8 cellular contexts compared by ENCODE assay signal in genomic region chr3:128727485-128727884, GRCh38. TPM values are rescaled to one million over a fixed set of nuclear protein-coding genes. Genes with fewer than 3 reads are reported as not detected.
DNase-seq lines count a peak whose midpoint lies in the region; ATAC-seq and TF ChIP-seq lines count a peak whose summit lies in the region.

No MANE protein-coding gene starts in this region.

- peak; percentile 60 for DNase-seq in activated CD4-positive, alpha-beta T cell treated with anti-CD3 and anti-CD28 coated beads, Interleukin-2, amount 10 ng/mL, durations not matched to agents 24 days and 14 days
- DNase-seq in activated CD4-positive, alpha-beta T cell treated with anti-CD3 and anti-CD28 coated beads for 4 hours, result no peak
- DNase-seq in adrenal gland (no peak), left lung (no peak), testis (no peak), SHP77 treated with DMSO at 0.1 percent for 48 hours (lab: John Stamatoyannopoulos, UW) (no peak), caudate nucleus (lab: John Stamatoyannopoulos, UW) (no peak), SK-N-DZ (ENCODE audit: low spot score) (no peak)

- peak overlapping the region; percentile 92 for H3K4me3 Mint-ChIP-seq in activated CD4-positive, alpha-beta T cell treated with anti-CD3 and anti-CD28 coated beads, Interleukin-2, amount 10 ng/mL, durations not matched to agents 24 days and 14 days

- TF ChIP-seq CTCF in adrenal gland (IDR thresholded peaks at IDR 0.05), result no peak
- TF ChIP-seq CTCF in left lung (IDR thresholded peaks at IDR 0.05), result no peak
- TF ChIP-seq CTCF in testis (IDR thresholded peaks at IDR 0.05), result no peak

- H3K27me3 Mint-ChIP-seq in activated CD4-positive, alpha-beta T cell treated with anti-CD3 and anti-CD28 coated beads, Interleukin-2, amount 10 ng/mL, durations not matched to agents 24 days and 14 days, result peaks cover 2% of the 10 kb centered on the region

- H3K9me3 ChIP-seq in adrenal gland (replicated peaks in 1 of 3) (no peaks in the 10 kb centered on the region), left lung (no peaks in the 10 kb centered on the region), testis (no peaks in the 10 kb centered on the region)

- no peak overlapping the region for H3K27ac Mint-ChIP-seq in activated CD4-positive, alpha-beta T cell treated with anti-CD3 and anti-CD28 coated beads, Interleukin-2, amount 10 ng/mL, durations not matched to agents 24 days and 14 days

- H3K27me3 ChIP-seq in adrenal gland, result no peaks in the 10 kb centered on the region
- no peaks in the 10 kb centered on the region for H3K27me3 ChIP-seq in left lung
- H3K27me3 ChIP-seq in testis, result no peaks in the 10 kb centered on the region

- WGBS in adrenal gland, 4 donors, result 22 to 54% (median 33%) methylated on average over 6 of the region's 6 CpGs
- WGBS in testis, 2 donors, result 19 to 23% methylated on average over 6 of the region's 6 CpGs

- H3K4me1 Mint-ChIP-seq in activated CD4-positive, alpha-beta T cell treated with anti-CD3 and anti-CD28 coated beads, Interleukin-2, amount 10 ng/mL, durations not matched to agents 24 days and 14 days, result peaks cover 48% of the 10 kb centered on the region

- no peaks in the 10 kb centered on the region for H3K9me3 Mint-ChIP-seq in activated CD4-positive, alpha-beta T cell treated with anti-CD3 and anti-CD28 coated beads, Interleukin-2, amount 10 ng/mL, durations not matched to agents 24 days and 14 days

- H3K4me3 ChIP-seq in adrenal gland (peak overlapping the region in 2 of 4 donors; percentile 91 to 97), left lung (peak overlapping the region; percentile 84 to 95), testis (peak overlapping the region; percentile 99 to 100)

- H3K4me1 ChIP-seq in adrenal gland (replicated peaks in 1 of 2) (peaks cover 18 to 49% of the 10 kb centered on the region in 2 donors), left lung (peaks cover 34 to 60% of the 10 kb centered on the region in 2 donors), testis (peaks cover 30% of the 10 kb centered on the region)

- H3K36me3 ChIP-seq in adrenal gland (replicated peaks in 1 of 2) (no peaks in the 10 kb centered on the region), left lung (no peaks in the 10 kb centered on the region), testis (ENCODE audit: low read depth, missing control alignments) (no peaks in the 10 kb centered on the region)

- ATAC-seq in left lung, result no peak

- peak overlapping the region in 3 of 5 donors; percentile 98 to 99 (median 99) for H3K27ac ChIP-seq in adrenal gland
- peak overlapping the region; percentile 89 to 96 for H3K27ac ChIP-seq in left lung
- peak overlapping the region; percentile 99 for H3K27ac ChIP-seq in testis
- H3K27ac ChIP-seq in caudate nucleus (ENCODE audit: low read depth, low read length), result no peak overlapping the region

- TF ChIP-seq POLR2A in adrenal gland (IDR thresholded peaks at IDR 0.05) (no peak), testis (IDR thresholded peaks at IDR 0.05) (no peak)

- H3K36me3 Mint-ChIP-seq in activated CD4-positive, alpha-beta T cell treated with anti-CD3 and anti-CD28 coated beads, Interleukin-2, amount 10 ng/mL, durations not matched to agents 24 days and 14 days (ENCODE audit: low read depth), result peaks cover 31% of the 10 kb centered on the region

- intact Hi-C loops in activated CD4-positive, alpha-beta T cell treated with anti-CD3 and anti-CD28 coated beads, Interleukin-2, amount 10 ng/mL, durations not matched to agents 24 days and 14 days (cut with micrococcal nuclease), result loop anchor here (2.0 kb wide), 2 partner anchors 67 to 111 kb away; no protein-coding TSS in a partner anchor
- intact Hi-C loops in adrenal gland (cut with DNase I) (no loop called here), left lung (cut with DNase I) (no loop called here), testis (cut with DNase I; ENCODE audit: low total_unique reads) (no loop called here)

RNA-seq across cellular contexts. Expression of gene RAB7A, which starts 1.5 kb away (rescaled TPM):
- total RNA-seq in activated CD4-positive, alpha-beta T cell treated with anti-CD3 and anti-CD28 coated beads, Interleukin-2, amount 10 ng/mL, durations not matched to agents 24 days and 14 days, result 338 and 361 TPM in 2 replicates
- total RNA-seq in adrenal gland (100 to 1,000 TPM in 7 of 8 donors, 10 to 100 TPM in 1; 76.7 to 400 (median 176) TPM), left lung (100 to 1,000 TPM; 253 to 336 TPM), testis (100 to 1,000 TPM; 148 to 150 TPM)
- polyA plus RNA-seq in adrenal gland (100 to 1,000 TPM; 127 to 446 (median 140) TPM), testis (ENCODE audit: insufficient read depth, low read depth, low replicate concordance) (152 TPM)
- polyA plus RNA-seq in SK-N-DZ (2014; cell fraction: cytosol; rRNA removed), result 43.4 and 55.2 TPM in 2 replicates
- polyA plus RNA-seq in SK-N-DZ (2014; cell fraction: nucleus; rRNA removed), result 13.4 and 25.4 TPM in 2 replicates
